22 cellular contexts compared by ENCODE assay signal in the genomic region with DNA sequence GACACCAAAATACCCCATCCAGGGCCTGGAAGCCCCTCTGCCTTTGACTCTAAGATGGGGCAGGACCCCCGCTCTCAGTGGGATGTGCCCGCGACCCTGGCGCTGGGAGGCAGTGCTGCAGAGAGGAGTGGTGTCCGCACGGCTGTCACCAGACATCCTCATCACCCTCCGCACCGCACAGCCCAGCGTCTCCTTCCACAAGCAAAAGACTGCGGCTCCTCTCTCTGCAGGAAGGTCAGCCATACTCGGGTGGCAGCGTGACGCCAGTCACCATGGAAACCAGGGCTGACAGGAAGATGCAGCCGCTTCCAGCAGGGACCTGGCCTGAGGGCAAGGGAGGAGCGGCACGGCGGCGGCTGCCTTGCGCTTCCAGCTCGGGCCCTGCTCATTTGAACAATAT. TPM values are rescaled to one million over a fixed set of nuclear protein-coding genes. Genes with fewer than 3 reads are reported as not detected.
DNase-seq lines count a peak whose midpoint lies in the region; ATAC-seq, FAIRE-seq and TF ChIP-seq lines count a peak whose summit lies in the region.
"Had no signal": no experiment of that assay in that cellular context is flagged by ENCODE, and none has a peak within 500 bp of the region (broad histone marks: within the 10 kb centered on the region; RNA-seq: fewer than 3 reads in every experiment).

No MANE protein-coding gene starts in this region.

- H3K4me3 ChIP-seq in H1 (ENCODE audit: extremely low read depth in 1 of 4, insufficient read depth in 2 of 4, low read depth in 3 of 4, low read length in 4 of 4) (no peak overlapping the region), trophoblast cell (ENCODE audit: low read depth, low read length) (no peak overlapping the region)
- H3K4me3 ChIP-seq: A549, esophagus muscularis mucosa had no signal

- H3K9ac ChIP-seq in H1 (replicated peaks in 1 of 4; ENCODE audit: extremely low read depth in 1 of 4, low read depth in 3 of 4, low read length in 3 of 4) (no peak overlapping the region), trophoblast cell (ENCODE audit: low read length) (no peak overlapping the region)

- 97% methylated on average over 18 of the region's 20 CpGs; no CpG with 5 or more reads in 1 of the 2 experiments for WGBS in H1 (ENCODE audit: extremely low coverage in 1 of 2, insufficient coverage in 1 of 2, insufficient read length in 1 of 2, insufficient replicate concordance in 2 of 2, low coverage in 1 of 2, low lambda C conversion rate in 2 of 2, missing lambda C conversion rate in 1 of 2), 2 experiments
- no CpG with 5 or more reads among the region's 20 CpGs for WGBS in trophoblast cell (ENCODE audit: extremely low coverage, insufficient coverage, insufficient read length)

- H2BK120ac ChIP-seq in H1 (replicated peaks; ENCODE audit: low read depth, low read length): no peak overlapping the region
- no peak overlapping the region for H2BK120ac ChIP-seq in trophoblast cell (ENCODE audit: insufficient read depth, low read length, poor library complexity)

- no peak for TF ChIP-seq CTCF in H1 (IDR thresholded peaks at IDR 0.05; ENCODE audit: control extremely low read depth in 1 of 3, insufficient read depth in 1 of 3, low read depth in 1 of 3, low read length in 3 of 3)

- peaks cover 77% of the 10 kb centered on the region for H3K36me3 Mint-ChIP-seq in activated T-cell treated with anti-CD3 and anti-CD28 coated beads, Interleukin-2, amount 50 U/mL, for 24 hours (ENCODE audit: low read depth)
- H3K36me3 Mint-ChIP-seq in activated T-cell treated with anti-CD3 and anti-CD28 coated beads, Interleukin-2, amount 50 U/mL, for 4 hours (ENCODE audit: insufficient read depth): peaks cover 36% of the 10 kb centered on the region
- H3K36me3 Mint-ChIP-seq in IgD-negative memory B cell: peaks cover 10% of the 10 kb centered on the region

- H3K4ac ChIP-seq in H1 (replicated peaks; ENCODE audit: insufficient read length, low read depth, low read length): no peak overlapping the region
- no peak overlapping the region for H3K4ac ChIP-seq in trophoblast cell (ENCODE audit: low read depth, low read length)

- H3K4me1 ChIP-seq in H1 (replicated peaks in 1 of 4; ENCODE audit: control insufficient read depth in 3 of 4, insufficient read depth in 4 of 4, low read length in 3 of 4) (no peaks in the 10 kb centered on the region), trophoblast cell (ENCODE audit: control insufficient read depth in 1 of 2, insufficient read depth in 2 of 2, low read length in 2 of 2) (no peaks in the 10 kb centered on the region)
- H3K4me1 ChIP-seq: A549, esophagus muscularis mucosa had no signal

- H2BK12ac ChIP-seq in H1 (ENCODE audit: low read depth, low read length) (no peak overlapping the region), trophoblast cell (ENCODE audit: low read length) (no peak overlapping the region)

- H4K8ac ChIP-seq in H1 (ENCODE audit: extremely low read depth, insufficient read depth, low read length) (no peak overlapping the region), trophoblast cell (ENCODE audit: low read depth, low read length) (no peak overlapping the region)

- H2AK5ac ChIP-seq in H1 (ENCODE audit: low read depth, low read length) (no peak overlapping the region), trophoblast cell (ENCODE audit: low read length) (no peak overlapping the region)

- no peaks in the 10 kb centered on the region for H3K27me3 Mint-ChIP-seq in activated T-cell treated with anti-CD3 and anti-CD28 coated beads, Interleukin-2, amount 50 U/mL, for 24 hours
- H3K27me3 Mint-ChIP-seq in activated T-cell treated with anti-CD3 and anti-CD28 coated beads, Interleukin-2, amount 50 U/mL, for 4 hours (ENCODE audit: low read depth): no peaks in the 10 kb centered on the region
- no peaks in the 10 kb centered on the region for H3K27me3 Mint-ChIP-seq in IgD-negative memory B cell

- H3K4me2 ChIP-seq in H1 (ENCODE audit: insufficient read depth in 1 of 2, low read depth in 2 of 2, low read length in 2 of 2) (no peak overlapping the region), trophoblast cell (ENCODE audit: low read length) (no peak overlapping the region)
- H3K4me2 ChIP-seq: A549 had no signal

- H3K79me1 ChIP-seq in H1 (ENCODE audit: low read depth, low read length) (peaks cover 10% of the 10 kb centered on the region; the same call in 1 of the 2 replicates), trophoblast cell (ENCODE audit: low read length) (no peaks in the 10 kb centered on the region)

- H4K20me1 ChIP-seq in H1 (replicated peaks in 1 of 2; ENCODE audit: control insufficient read depth in 1 of 2, insufficient read depth in 2 of 2, low read length in 2 of 2): peaks cover 0 to 14% of the 10 kb centered on the region in 2 experiments

- H3K27ac ChIP-seq in H1 (ENCODE audit: low read depth, low read length): no peak overlapping the region
- H3K27ac ChIP-seq in trophoblast cell (ENCODE audit: low read depth, low read length): no peak overlapping the region
- H3K27ac ChIP-seq: A549, esophagus muscularis mucosa had no signal

- H3K18ac ChIP-seq in H1 (ENCODE audit: extremely low read depth, low read length): no peak overlapping the region
- H3K18ac ChIP-seq in trophoblast cell (ENCODE audit: low read length): no peak overlapping the region

- ATAC-seq in activated T-cell treated with anti-CD3 and anti-CD28 coated beads, Interleukin-2, amount 50 U/mL, for 4 hours: no peak
- ATAC-seq in HG03432 (IDR thresholded peaks at IDR 0.05; ENCODE audit: unreplicated experiment): no peak
- ATAC-seq: A549 had no signal

- no peak overlapping the region for H4K5ac ChIP-seq in H1 (ENCODE audit: insufficient read length, low read depth, low read length)

- FAIRE-seq in H1 (lab: Jason Lieb, UNC) (no peak), urothelium cell line (lab: Jason Lieb, UNC) (no peak)
- FAIRE-seq: A549, HTR-8/SVneo had no signal

- no peak overlapping the region for H2BK5ac ChIP-seq in H1 (ENCODE audit: low read depth, low read length)
- H2BK5ac ChIP-seq in trophoblast cell (ENCODE audit: low read depth, low read length, poor library complexity): no peak overlapping the region

- no peak for TF ChIP-seq EP300 in H1 (IDR thresholded peaks at IDR 0.05; ENCODE audit: borderline replicate concordance in 1 of 2, low read depth in 2 of 2, low read length in 2 of 2)

- CTCF ChIA-PET in H1 (lab: Charles Lee; ENCODE audit: partially characterized antibody): no interaction called here

- H3K9me3 ChIP-seq in H1 (ENCODE audit: insufficient read depth in 2 of 2, low read depth in 1 of 2, low read length in 1 of 2): peaks cover 23 to 32% of the 10 kb centered on the region in 2 experiments
- peaks cover 32% of the 10 kb centered on the region for H3K9me3 ChIP-seq in trophoblast cell (ENCODE audit: insufficient read depth, low read depth, low read length)
- H3K9me3 ChIP-seq: esophagus muscularis mucosa had no signal

- H4K12ac ChIP-seq in trophoblast cell (ENCODE audit: low read depth, low read length): no peak overlapping the region

- POLR2A ChIA-PET in H1 (lab: Charles Lee; ENCODE audit: partially characterized antibody): interaction anchor here (1.1 kb wide), 1 partner anchor 18 kb away, joined by 3 read pairs; no protein-coding TSS in a partner anchor

- DNase-seq in activated T-cell treated with anti-CD3 and anti-CD28 coated beads, Interleukin-2, amount 50 U/mL, for 24 hours: peak; percentile 9
- no peak for DNase-seq in activated T-cell treated with anti-CD3 and anti-CD28 coated beads, Interleukin-2, amount 50 U/mL, for 4 hours
- DNase-seq in H1 (ENCODE audit: low read depth in 1 of 2, low spot score in 2 of 2): no peak
- peak; percentile 44 to 49 for DNase-seq in trophoblast cell
- DNase-seq in urothelium cell line (ENCODE audit: low spot score): no peak
- DNase-seq in stimulated activated CD4-positive, alpha-beta T cell treated with anti-CD3 and anti-CD28 coated beads, Interleukin-2, amount 100 ng/mL, for 48 hours: no peak
- DNase-seq: activated naive CD4-positive, alpha-beta T cell treated with Interleukin-2 at 50 U/mL for 16 hours; anterior cingulate cortex; central memory CD4-positive, alpha-beta T cell; effector CD4-positive, alpha-beta T cell; HCEC 1CT; NCI-H1092; NCI-H524 had no signal

- H3K27me3 ChIP-seq in H1 (replicated peaks in 1 of 4; ENCODE audit: control insufficient read depth in 3 of 4, extremely low read depth in 1 of 4, insufficient read depth in 3 of 4, low read length in 3 of 4) (no peaks in the 10 kb centered on the region; a peak in 1 of 7 replicates), trophoblast cell (ENCODE audit: insufficient read depth, low read length) (no peaks in the 10 kb centered on the region)
- H3K27me3 ChIP-seq: esophagus muscularis mucosa had no signal

- no peaks in the 10 kb centered on the region for H3K23me2 ChIP-seq in H1 (ENCODE audit: low read depth, low read length)

- H3K14ac ChIP-seq in H1 (ENCODE audit: insufficient read length) (no peak overlapping the region), trophoblast cell (ENCODE audit: low read length) (no peak overlapping the region)

- no peak overlapping the region for H3K56ac ChIP-seq in H1 (replicated peaks; ENCODE audit: insufficient read length, low read depth, low read length)

- H3K23ac ChIP-seq in H1 (ENCODE audit: insufficient read length) (no peak overlapping the region), trophoblast cell (ENCODE audit: low read length) (no peak overlapping the region)

- H3K27ac Mint-ChIP-seq in activated T-cell treated with anti-CD3 and anti-CD28 coated beads, Interleukin-2, amount 50 U/mL, for 24 hours: no peak overlapping the region
- peak overlapping the region in 2 of 3 donors; percentile 48 to 67 for H3K27ac Mint-ChIP-seq in IgD-negative memory B cell
- H3K27ac Mint-ChIP-seq: mesothelial cell of epicardium had no signal

- H3K9me3 Mint-ChIP-seq in activated T-cell treated with anti-CD3 and anti-CD28 coated beads, Interleukin-2, amount 50 U/mL, for 24 hours: peaks cover 12% of the 10 kb centered on the region
- H3K9me3 Mint-ChIP-seq in activated T-cell treated with anti-CD3 and anti-CD28 coated beads, Interleukin-2, amount 50 U/mL, for 4 hours: no peaks in the 10 kb centered on the region
- H3K9me3 Mint-ChIP-seq in IgD-negative memory B cell: peaks cover 0 to 2% (median 0%) of the 10 kb centered on the region in 3 donors

- no peak for TF ChIP-seq RAD21 in H1 (IDR thresholded peaks at IDR 0.05 in 1 of 2, conservative IDR thresholded peaks at IDR 0.05 in 1 of 2; ENCODE audit: low read depth in 2 of 2, low read length in 2 of 2)

- no peak for TF ChIP-seq POLR2A in H1 (IDR thresholded peaks at IDR 0.05; ENCODE audit: control extremely low read depth in 1 of 2, low read depth in 2 of 2, low read length in 2 of 2)

- H3K4me1 Mint-ChIP-seq in activated T-cell treated with anti-CD3 and anti-CD28 coated beads, Interleukin-2, amount 50 U/mL, for 24 hours (ENCODE audit: low read depth): no peaks in the 10 kb centered on the region
- no peaks in the 10 kb centered on the region for H3K4me1 Mint-ChIP-seq in activated T-cell treated with anti-CD3 and anti-CD28 coated beads, Interleukin-2, amount 50 U/mL, for 4 hours (ENCODE audit: low read depth)
- no peaks in the 10 kb centered on the region for H3K4me1 Mint-ChIP-seq in IgD-negative memory B cell
- H3K4me1 Mint-ChIP-seq: mesothelial cell of epicardium had no signal

- H2BK15ac ChIP-seq in H1 (ENCODE audit: low read length): no peak overlapping the region

- peaks cover 17 to 94% (median 70%) of the 10 kb centered on the region in 4 experiments for H3K36me3 ChIP-seq in H1 (ENCODE audit: control insufficient read depth in 2 of 4, insufficient read depth in 4 of 4, low read length in 3 of 4)
- peaks cover 78 to 91% of the 10 kb centered on the region in 2 experiments for H3K36me3 ChIP-seq in trophoblast cell (ENCODE audit: control insufficient read depth in 1 of 2, insufficient read depth in 2 of 2, low read length in 2 of 2)

- no peak overlapping the region for H3K4me3 Mint-ChIP-seq in activated T-cell treated with anti-CD3 and anti-CD28 coated beads, Interleukin-2, amount 50 U/mL, for 24 hours
- no peak overlapping the region for H3K4me3 Mint-ChIP-seq in activated T-cell treated with anti-CD3 and anti-CD28 coated beads, Interleukin-2, amount 50 U/mL, for 4 hours
- H3K4me3 Mint-ChIP-seq in IgD-negative memory B cell: no peak overlapping the region
- H3K4me3 Mint-ChIP-seq: mesothelial cell of epicardium had no signal

- H4K91ac ChIP-seq in H1 (replicated peaks; ENCODE audit: insufficient read length, low read length): no peak overlapping the region
- H4K91ac ChIP-seq in trophoblast cell (ENCODE audit: low read depth, low read length): no peak overlapping the region

- no peak overlapping the region for H2BK20ac ChIP-seq in H1 (ENCODE audit: low read length)

- H3K79me2 ChIP-seq in H1 (ENCODE audit: control insufficient read depth in 1 of 2, insufficient read depth in 2 of 2, low read length in 2 of 2) (peaks cover 0 to 3% of the 10 kb centered on the region in 2 experiments; a peak in 1 of 4 replicates), trophoblast cell (ENCODE audit: control insufficient read depth, insufficient read depth, low read length, poor library complexity) (no peaks in the 10 kb centered on the region)

- H2AFZ ChIP-seq in H1 (ENCODE audit: low read length) (no peak overlapping the region), trophoblast cell (ENCODE audit: insufficient read depth, low read length, poor library complexity) (no peak overlapping the region)

RNA-seq across cellular contexts. Expression of a gene that starts 17.1 kb away (rescaled TPM):
- not detected for total RNA-seq in activated T-cell treated with anti-CD3 and anti-CD28 coated beads, Interleukin-2, amount 50 U/mL, for 4 hours
- polyA plus RNA-seq in IgD-negative memory B cell (not detected), H1 (2011; rRNA removed) (0.86 and 0.91 TPM in 2 replicates)
- total RNA-seq in H1 (2021; fragmentation: NEBNext Ultra II Directional; extraction: Animal tissue kit (Norgen Biotek cat#: 25700)): 0.46 and 0.48 TPM in 2 replicates
- 0.57 TPM for polyA plus RNA-seq in H1 (2011; cell fraction: cytosol; rRNA removed)
- polyA plus RNA-seq in H1 (2011; cell fraction: nucleus; rRNA removed): 1.9 TPM
- 0.55 to 0.88 TPM (median 0.75 TPM) in 4 replicates for polyA plus RNA-seq in H1 (2012, experiment 1 of 2)
- 0.58 TPM for polyA plus RNA-seq in H1 (2012, experiment 2 of 2)
- polyA plus RNA-seq in H1 (2013, experiment 1 of 2): 0.77 TPM
- polyA plus RNA-seq in H1 (2013, experiment 2 of 2): 0.94 TPM
- polyA minus RNA-seq in H1 (2011; rRNA and poly(A)+ RNA removed): 1.0 and 1.1 TPM in 2 replicates
- polyA minus RNA-seq in H1 (2011; cell fraction: cytosol; rRNA and poly(A)+ RNA removed): 0.44 TPM
- 0.50 TPM for polyA minus RNA-seq in H1 (2011; cell fraction: nucleus; rRNA and poly(A)+ RNA removed)
- polyA plus RNA-seq in trophoblast cell (2013): 0.11 TPM in 2 replicates
- total RNA-seq: Daoy, LHCN-M2 had no signal
- polyA plus RNA-seq: BJ had no signal

Comparison
In these comparisons a context has a peak if more than half of its experiments do, and no peak if none do; other contexts are left out.
1. DNase-seq: peak in activated T-cell treated with anti-CD3 and anti-CD28 coated beads, Interleukin-2, amount 50 U/mL, for 24 hours (single experiment) and trophoblast cell (2 of 2); none in activated T-cell treated with anti-CD3 and anti-CD28 coated beads, Interleukin-2, amount 50 U/mL, for 4 hours (single experiment), H1 (0 of 2), urothelium cell line (single experiment) and stimulated activated CD4-positive, alpha-beta T cell treated with anti-CD3 and anti-CD28 coated beads, Interleukin-2, amount 100 ng/mL, for 48 hours (0 of 2).